In genomic region chrX:40495659-40496058, GRCh38 we compare ENCODE assay signal across 37 cellular contexts.
DNase-seq lines count a peak whose midpoint lies in the region; ATAC-seq, FAIRE-seq and TF ChIP-seq lines count a peak whose summit lies in the region.
"Had no signal": no experiment of that assay in that cellular context is flagged by ENCODE, and none has a peak within 500 bp of the region (broad histone marks: within the 10 kb centered on the region; RNA-seq: fewer than 3 reads in every experiment).

No MANE protein-coding gene starts in this region.

- H3K27ac ChIP-seq in HepG2 (ENCODE audit: extremely low read length, insufficient read depth, low read length) (no peak overlapping the region), right lobe of liver (no peak overlapping the region), GM23338 (ENCODE audit: low read depth) (no peak overlapping the region), HEK293 (ENCODE audit: extremely low read depth, low read depth, low read length) (no peak overlapping the region), PC-3 (ENCODE audit: low read length) (no peak overlapping the region)
- H3K27ac ChIP-seq: 22Rv1; A549; BLaER1; BLaER1 treated with 17β-estradiol and CSF1 and Interleukin-3, amounts not matched to agents 10 nM and 100 nM; C4-2B had no signal

- no peaks in the 10 kb centered on the region for H3K36me3 ChIP-seq in HepG2 (replicated peaks in 1 of 2; ENCODE audit: control insufficient read depth in 1 of 2, insufficient read depth in 2 of 2, low read length in 2 of 2)
- no peaks in the 10 kb centered on the region for H3K36me3 ChIP-seq in right lobe of liver
- no peaks in the 10 kb centered on the region for H3K36me3 ChIP-seq in GM23338 (ENCODE audit: insufficient read depth)
- H3K36me3 ChIP-seq in HEK293 (ENCODE audit: control insufficient read depth in 2 of 2, insufficient read depth in 1 of 2, low read length in 2 of 2), result no peaks in the 10 kb centered on the region
- no peaks in the 10 kb centered on the region for H3K36me3 ChIP-seq in PC-3 (ENCODE audit: low read depth, low read length)
- H3K36me3 ChIP-seq: BE2C; BLaER1; BLaER1 treated with 17β-estradiol and CSF1 and Interleukin-3, amounts not matched to agents 10 nM and 100 nM had no signal

- no peaks in the 10 kb centered on the region for H3K4me1 ChIP-seq in HepG2 (ENCODE audit: insufficient read depth, low read length)
- no peaks in the 10 kb centered on the region for H3K4me1 ChIP-seq in right lobe of liver
- H3K4me1 ChIP-seq in GM23338 (ENCODE audit: insufficient read depth), result peaks cover 7% of the 10 kb centered on the region; the same call in 1 of the 2 replicates
- no peaks in the 10 kb centered on the region for H3K4me1 ChIP-seq in HEK293 (ENCODE audit: control insufficient read depth, insufficient read depth, low read length)
- no peaks in the 10 kb centered on the region for H3K4me1 ChIP-seq in PC-3 (ENCODE audit: insufficient read depth, low read length)
- H3K4me1 ChIP-seq: A549, BE2C, Caco-2 had no signal

- no peaks in the 10 kb centered on the region for H4K20me1 ChIP-seq in HepG2 (ENCODE audit: insufficient read depth, low read length)
- no peaks in the 10 kb centered on the region for H4K20me1 ChIP-seq in GM23338 (replicated peaks; ENCODE audit: insufficient read depth)
- H4K20me1 ChIP-seq in PC-3 (ENCODE audit: low read length), result no peaks in the 10 kb centered on the region
- H4K20me1 ChIP-seq: BLaER1; BLaER1 treated with 17β-estradiol and CSF1 and Interleukin-3, amounts not matched to agents 10 nM and 100 nM had no signal

- no peak overlapping the region for H3K27ac Mint-ChIP-seq in GM23338
- no peak overlapping the region for H3K27ac Mint-ChIP-seq in chondrocyte (ENCODE audit: unreplicated experiment)
- H3K27ac Mint-ChIP-seq: B cell; CD14-positive monocyte; CD4-positive, alpha-beta memory T cell; CD4-positive, alpha-beta T cell; CD4-positive, CD25-positive, alpha-beta regulatory T cell; CD8-positive, alpha-beta T cell had no signal

- intact Hi-C loops in HepG2 (cut with micrococcal nuclease; ENCODE audit: unreplicated experiment), result no loop called here
- intact Hi-C loops in right lobe of liver (cut with DNase I), result no loop called here
- intact Hi-C loops in PC-3 (cut with micrococcal nuclease), result no loop called here

- H2AFZ ChIP-seq in HepG2 (ENCODE audit: low read length) (no peak overlapping the region), GM23338 (no peak overlapping the region), PC-3 (ENCODE audit: low read length) (no peak overlapping the region)

- ATAC-seq in HepG2 (no peak), right lobe of liver (no peak), GM23338 (no peak), PC-3 (no peak)
- ATAC-seq: A549; CD8-positive, alpha-beta T cell had no signal

- TF ChIP-seq EP300 in HepG2 (IDR thresholded peaks at IDR 0.05; ENCODE audit: low read depth in 2 of 2, low read length in 2 of 2) (no peak), HepG2 (CRISPR knock-in tag; IDR thresholded peaks at IDR 0.05; ENCODE audit: borderline replicate concordance) (no peak)

- no TSS peak for BruUV-seq in HepG2 (replicated peaks; lab: Mats Ljungman, UMichigan)
- BruUV-seq in PC-3 (replicated peaks; lab: Mats Ljungman, UMichigan), result no TSS peak

- H3K27me3 ChIP-seq in HepG2 (ENCODE audit: control insufficient read depth in 1 of 2, insufficient read depth in 2 of 2, low read length in 2 of 2), result no peaks in the 10 kb centered on the region
- no peaks in the 10 kb centered on the region for H3K27me3 ChIP-seq in right lobe of liver
- no peaks in the 10 kb centered on the region for H3K27me3 ChIP-seq in GM23338 (ENCODE audit: insufficient read depth)
- H3K27me3 ChIP-seq in PC-3 (ENCODE audit: low read length), result peaks cover 18% of the 10 kb centered on the region; the same call in 1 of the 2 replicates
- H3K27me3 ChIP-seq: BE2C had no signal

- H3K79me2 ChIP-seq in HepG2 (ENCODE audit: insufficient read depth, low read length), result no peaks in the 10 kb centered on the region
- H3K79me2 ChIP-seq in GM23338 (replicated peaks; ENCODE audit: insufficient read depth), result no peaks in the 10 kb centered on the region
- H3K79me2 ChIP-seq in PC-3 (ENCODE audit: low read length), result no peaks in the 10 kb centered on the region

- no peaks in the 10 kb centered on the region for H3K9me3 ChIP-seq in HepG2 (ENCODE audit: low read length)
- H3K9me3 ChIP-seq in right lobe of liver, result no peaks in the 10 kb centered on the region
- H3K9me3 ChIP-seq in HEK293 (ENCODE audit: control insufficient read depth, insufficient read depth, low read depth, low read length), result no peaks in the 10 kb centered on the region
- no peaks in the 10 kb centered on the region for H3K9me3 ChIP-seq in PC-3 (ENCODE audit: low read length)
- H3K9me3 ChIP-seq: A549, BE2C, BLaER1, Caco-2 had no signal

- FAIRE-seq in HepG2 (lab: Jason Lieb, UNC), result no peak
- peak; percentile 11 for FAIRE-seq in GM19239 (lab: Jason Lieb, UNC)
- FAIRE-seq: A204.1, A549, D721Med had no signal

- TF ChIP-seq POLR2A in HepG2 (IDR thresholded peaks at IDR 0.05; ENCODE audit: insufficient read depth in 1 of 2, low read depth in 2 of 2, low read length in 2 of 2) (no peak), right lobe of liver (IDR thresholded peaks at IDR 0.05) (no peak)

- H3K4me1 Mint-ChIP-seq in GM23338 (peaks cover 12% of the 10 kb centered on the region), chondrocyte (ENCODE audit: low read depth) (peaks cover 4% of the 10 kb centered on the region)
- H3K4me1 Mint-ChIP-seq: B cell; CD4-positive, alpha-beta memory T cell; CD8-positive, alpha-beta memory T cell had no signal

- no peak overlapping the region for H3K4me3 Mint-ChIP-seq in GM23338
- no peak overlapping the region for H3K4me3 Mint-ChIP-seq in chondrocyte (ENCODE audit: unreplicated experiment)
- H3K4me3 Mint-ChIP-seq: B cell; CD14-positive monocyte; CD4-positive, alpha-beta memory T cell; CD4-positive, alpha-beta T cell; CD4-positive, CD25-positive, alpha-beta regulatory T cell; CD8-positive, alpha-beta memory T cell; CD8-positive, alpha-beta T cell had no signal

- DNase-seq in HepG2 (ENCODE audit: low spot score), result no peak
- no peak for DNase-seq in right lobe of liver
- DNase-seq in GM19239 (ENCODE audit: insufficient read length, low spot score), result no peak
- DNase-seq in GM23338 (ENCODE audit: low spot score), result no peak
- no peak for DNase-seq in globus pallidus (ENCODE audit: low spot score)
- DNase-seq in PC-3, result no peak
- DNase-seq in chondrocyte (ENCODE audit: low spot score), result no peak
- DNase-seq: 8988T; ACHN; AML-193; BE2C; C1 segment of cervical spinal cord; Caco-2; Calu3; CD4-positive, alpha-beta memory T cell; CD4-positive, alpha-beta T cell; CD4-positive, CD25-positive, alpha-beta regulatory T cell; CD8-positive, alpha-beta memory T cell; CD8-positive, alpha-beta T cell; COR-L47; DMS 273 treated with DMSO at 0.1 percent for 48 hours; DMS153; DMS53; DMS79; DMS79 treated with DMSO at 0.1 percent for 48 hours; DND-41; EL had no signal

- H3K36me3 Mint-ChIP-seq in GM23338 (ENCODE audit: low read depth) (no peaks in the 10 kb centered on the region), chondrocyte (ENCODE audit: low read depth) (no peaks in the 10 kb centered on the region)
- H3K36me3 Mint-ChIP-seq: CD14-positive monocyte; CD4-positive, alpha-beta memory T cell; CD4-positive, CD25-positive, alpha-beta regulatory T cell; CD8-positive, alpha-beta memory T cell; CD8-positive, alpha-beta T cell had no signal

- POLR2A ChIA-PET in HepG2 (lab: Yijun Ruan, JAX), result no interaction called here
- POLR2A ChIA-PET in HEK293 (lab: Yijun Ruan, JAX), result no interaction called here
- POLR2A ChIA-PET in PC-3 (lab: Charles Lee; ENCODE audit: unreplicated experiment), result no interaction called here

- no peak overlapping the region for H3K4me3 ChIP-seq in HepG2 (replicated peaks in 1 of 3; ENCODE audit: insufficient read depth in 1 of 3, low read depth in 2 of 3, low read length in 3 of 3)
- H3K4me3 ChIP-seq in right lobe of liver, result no peak overlapping the region
- H3K4me3 ChIP-seq in GM23338, result no peak overlapping the region
- H3K4me3 ChIP-seq in HEK293 (ENCODE audit: low read depth, low read length), result no peak overlapping the region
- no peak overlapping the region for H3K4me3 ChIP-seq in PC-3 (ENCODE audit: low read length)
- H3K4me3 ChIP-seq: A549; BLaER1; BLaER1 treated with 17β-estradiol and CSF1 and Interleukin-3, amounts not matched to agents 10 nM and 100 nM had no signal

- TF ChIP-seq RAD21 in HepG2 (CRISPR knock-in tag; IDR thresholded peaks at IDR 0.05), result no peak

- H3K9ac ChIP-seq in HepG2 (ENCODE audit: insufficient read depth, low read depth, low read length) (no peak overlapping the region), PC-3 (ENCODE audit: low read length) (no peak overlapping the region)
- H3K9ac ChIP-seq: BLaER1; BLaER1 treated with 17β-estradiol and CSF1 and Interleukin-3, amounts not matched to agents 10 nM and 100 nM had no signal

- H3K4me2 ChIP-seq in HepG2 (ENCODE audit: low read depth, low read length), result no peak overlapping the region
- H3K4me2 ChIP-seq in GM23338, result no peak overlapping the region
- H3K4me2 ChIP-seq in PC-3 (ENCODE audit: low read length), result no peak overlapping the region
- H3K4me2 ChIP-seq: A549 had no signal

- TF ChIP-seq CTCF in HepG2 (CRISPR knock-in tag; IDR thresholded peaks at IDR 0.05) (no peak), right lobe of liver (IDR thresholded peaks at IDR 0.05) (no peak), GM23338 (conservative IDR thresholded peaks at IDR 0.05; ENCODE audit: low read depth in 2 of 2) (no peak), HEK293 (tag by site-specific recombination; IDR thresholded peaks at IDR 0.05) (no peak), PC-3 (conservative IDR thresholded peaks at IDR 0.05; ENCODE audit: low read depth, low read length) (no peak), chondrocyte (IDR thresholded peaks at IDR 0.05) (no peak)

- H3K27me3 Mint-ChIP-seq in GM23338 (ENCODE audit: insufficient read depth, low read depth, poor library complexity) (peaks cover 5% of the 10 kb centered on the region), chondrocyte (ENCODE audit: low read depth) (no peaks in the 10 kb centered on the region)
- H3K27me3 Mint-ChIP-seq: CD4-positive, alpha-beta T cell had no signal

- WGBS in HepG2 (ENCODE audit: low lambda C conversion rate), result no CpG with 5 or more reads among the region's 1 CpG
- no CpG with 5 or more reads among the region's 1 CpG for WGBS in right lobe of liver (ENCODE audit: insufficient coverage, low coverage, low lambda C conversion rate, missing lambda C conversion rate)

- in situ Hi-C loops in HepG2 (cut with HindIII; ENCODE audit: extremely low pct_ligation_motif_present, low pct_unique_long_range_greater_than_20kb), result no loop called here

- CTCF ChIA-PET in HepG2 (lab: Yijun Ruan, JAX; ENCODE audit: low intra/inter-chr PET ratio, low total read pairs), result no interaction called here
- CTCF ChIA-PET in HEK293 (lab: Yijun Ruan, JAX), result interaction anchor here (0.7 to 1.1 kb wide), 3 partner anchors 10 to 1237 kb away, joined by 3 to 4 read pairs (median 3); no protein-coding TSS in a partner anchor
- CTCF ChIA-PET in PC-3 (lab: Charles Lee), result no interaction called here

- no peaks in the 10 kb centered on the region for H3F3A ChIP-seq in GM23338 (replicated peaks; ENCODE audit: low read depth)
- H3F3A ChIP-seq in PC-3 (ENCODE audit: low read length, unreplicated experiment), result no peaks in the 10 kb centered on the region

- H3K9me2 ChIP-seq in GM23338 (ENCODE audit: insufficient read depth), result no peaks in the 10 kb centered on the region
- no peaks in the 10 kb centered on the region for H3K9me2 ChIP-seq in PC-3 (replicated peaks; ENCODE audit: low read length)

- no peaks in the 10 kb centered on the region for H3K9me3 Mint-ChIP-seq in GM23338
- peaks cover 21% of the 10 kb centered on the region for H3K9me3 Mint-ChIP-seq in chondrocyte (ENCODE audit: low read depth)
- H3K9me3 Mint-ChIP-seq: CD4-positive, alpha-beta T cell; CD4-positive, CD25-positive, alpha-beta regulatory T cell; CD8-positive, alpha-beta T cell had no signal

Comparison
In these comparisons a context has a peak if more than half of its experiments do, and no peak if none do; other contexts are left out.
1. Of the 63 proteins assayed by ChIP-seq in both HepG2 and HEK293: peak only in HepG2: none; only in HEK293: SETDB1; in both: none; in neither: 62.